Comparison of ENCODE assay signal across 8 cellular contexts in genomic region chr2:241314933-241315182, GRCh38. TPM values are rescaled to one million over a fixed set of nuclear protein-coding genes. Genes with fewer than 3 reads are reported as not detected.
A peak's percentile ranks its signal among the peaks of the same experiment; 100 is the strongest.
DNase-seq lines count a peak whose midpoint lies in the region; ATAC-seq and TF ChIP-seq lines count a peak whose summit lies in the region.

No MANE protein-coding gene starts in this region.

- no peak for TF ChIP-seq CTCF in right lobe of liver (IDR thresholded peaks at IDR 0.05)
- TF ChIP-seq CTCF in upper lobe of right lung (IDR thresholded peaks at IDR 0.05): no peak

- peak overlapping the region; percentile 93 for H3K27ac Mint-ChIP-seq in activated naive CD4-positive, alpha-beta T cell treated with anti-CD3 and anti-CD28 coated beads, Interleukin-2, amount 50 U/mL, for 24 hours

- H3K4me3 ChIP-seq in adipocyte (ENCODE audit: low read length) (peak overlapping the region; percentile 98), right lobe of liver (peak overlapping the region; percentile 81 to 96 (median 90)), upper lobe of right lung (peak overlapping the region; percentile 84)

- DNase-seq in activated naive CD4-positive, alpha-beta T cell treated with Interleukin-2 at 50 U/mL for 16 hours: no peak
- no peak for DNase-seq in adipocyte (ENCODE audit: low read depth)
- no peak for DNase-seq in right lobe of liver
- no peak for DNase-seq in upper lobe of right lung
- DNase-seq in activated CD4-positive, alpha-beta T cell treated with anti-CD3 and anti-CD28 coated beads for 1 hour: no peak

- intact Hi-C loops in right lobe of liver (cut with DNase I) (no loop called here), upper lobe of right lung (cut with DNase I) (no loop called here)

- peak overlapping the region; percentile 100 for H3K4me3 Mint-ChIP-seq in activated naive CD4-positive, alpha-beta T cell treated with anti-CD3 and anti-CD28 coated beads, Interleukin-2, amount 50 U/mL, for 24 hours

- H3K27me3 ChIP-seq in adipocyte (replicated peaks; ENCODE audit: control insufficient read depth, insufficient read depth, low read length) (no peaks in the 10 kb centered on the region), right lobe of liver (no peaks in the 10 kb centered on the region), upper lobe of right lung (no peaks in the 10 kb centered on the region)

- peaks cover 59% of the 10 kb centered on the region for H3K4me1 ChIP-seq in adipocyte (ENCODE audit: control insufficient read depth, insufficient read depth, low read length)
- peaks cover 0 to 69% (median 18%) of the 10 kb centered on the region in 4 donors for H3K4me1 ChIP-seq in right lobe of liver
- peaks cover 48% of the 10 kb centered on the region for H3K4me1 ChIP-seq in upper lobe of right lung

- WGBS in right lobe of liver (ENCODE audit: insufficient coverage, low coverage, low lambda C conversion rate, missing lambda C conversion rate): no CpG with 5 or more reads among the region's 29 CpGs

- H3K9me3 ChIP-seq in adipocyte (ENCODE audit: control insufficient read depth, low read length) (no peaks in the 10 kb centered on the region), right lobe of liver (no peaks in the 10 kb centered on the region), upper lobe of right lung (no peaks in the 10 kb centered on the region)

- H3K9ac ChIP-seq in adipocyte (ENCODE audit: low read length): peak overlapping the region; percentile 100

- TF ChIP-seq POLR2A in right lobe of liver (IDR thresholded peaks at IDR 0.05): no peak

- H3K27me3 Mint-ChIP-seq in activated naive CD4-positive, alpha-beta T cell treated with anti-CD3 and anti-CD28 coated beads, Interleukin-2, amount 50 U/mL, for 24 hours: no peaks in the 10 kb centered on the region

- peaks cover 72% of the 10 kb centered on the region for H3K4me1 Mint-ChIP-seq in activated naive CD4-positive, alpha-beta T cell treated with anti-CD3 and anti-CD28 coated beads, Interleukin-2, amount 50 U/mL, for 24 hours

- H3K9me3 Mint-ChIP-seq in activated naive CD4-positive, alpha-beta T cell treated with anti-CD3 and anti-CD28 coated beads, Interleukin-2, amount 50 U/mL, for 24 hours: no peaks in the 10 kb centered on the region

- peak in 1 of 4 donors; percentile 0 for ATAC-seq in right lobe of liver
- ATAC-seq in upper lobe of right lung: no peak
- ATAC-seq in HG02938 (IDR thresholded peaks at IDR 0.05; ENCODE audit: unreplicated experiment): no peak
- no peak for ATAC-seq in GM21529 (IDR thresholded peaks at IDR 0.05; ENCODE audit: unreplicated experiment)

- H3K36me3 ChIP-seq in adipocyte (ENCODE audit: control insufficient read depth, insufficient read depth, low read length, severe bottlenecking): peaks cover 1% of the 10 kb centered on the region
- H3K36me3 ChIP-seq in right lobe of liver: no peaks in the 10 kb centered on the region
- H3K36me3 ChIP-seq in upper lobe of right lung: no peaks in the 10 kb centered on the region

- peaks cover 8% of the 10 kb centered on the region for H3K36me3 Mint-ChIP-seq in activated naive CD4-positive, alpha-beta T cell treated with anti-CD3 and anti-CD28 coated beads, Interleukin-2, amount 50 U/mL, for 24 hours

- H3K27ac ChIP-seq in right lobe of liver: peak overlapping the region; percentile 97 to 99 (median 98)
- peak overlapping the region; percentile 99 for H3K27ac ChIP-seq in upper lobe of right lung

RNA-seq across cellular contexts. Expression of gene HDLBP, which starts 0.6 kb away (rescaled TPM):
- total RNA-seq in right lobe of liver (100 to 1,000 TPM; 341 to 557 (median 479) TPM), upper lobe of right lung (444 TPM)

RNA-seq across cellular contexts. Expression of gene SEPTIN2, which starts 0.9 kb away (rescaled TPM):
- total RNA-seq in right lobe of liver (10 to 100 TPM; 66.6 to 97.9 (median 86.2) TPM), upper lobe of right lung (264 TPM)

RNA-seq across cellular contexts. Expression of gene FARP2, which starts 41.2 kb away (rescaled TPM):
- total RNA-seq in right lobe of liver: 10 to 100 TPM; 13.3 to 41.3 (median 28.7) TPM
- 48.6 TPM for total RNA-seq in upper lobe of right lung
